ENCODE assay signal across 20 cellular contexts in the genomic region with DNA sequence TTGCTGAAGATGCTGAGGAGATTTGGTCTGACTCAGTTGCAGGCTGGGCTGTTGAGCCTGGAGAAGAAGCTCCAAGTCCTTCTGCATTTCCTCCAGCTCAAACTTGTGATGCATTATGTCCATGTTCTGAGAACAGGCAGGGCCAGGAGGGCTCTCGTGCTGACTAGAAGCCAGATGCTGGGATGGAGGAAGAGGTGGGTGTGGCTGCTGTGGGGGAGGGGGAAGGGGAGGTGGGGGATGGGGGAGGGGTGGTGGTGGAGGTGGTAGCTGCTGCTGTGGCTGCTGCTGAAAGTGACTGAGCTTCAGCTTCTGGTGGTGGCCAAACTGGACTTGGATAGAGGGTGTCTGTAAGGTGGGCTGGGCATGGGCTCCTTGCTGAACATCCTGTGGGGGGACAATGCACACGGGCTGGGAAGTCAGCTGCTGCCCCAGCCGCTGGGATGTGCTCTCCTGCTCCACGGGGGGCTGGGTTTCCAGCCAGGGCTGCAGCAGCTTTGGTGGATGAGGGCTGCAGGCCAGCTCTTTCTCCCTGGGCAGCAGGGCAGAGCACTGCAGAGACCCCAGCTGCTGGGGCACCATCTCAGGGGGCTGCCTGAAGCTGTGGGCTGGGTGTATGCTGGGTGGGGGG.
"Had no signal": no experiment of that assay in that cellular context is flagged by ENCODE, and none has a peak within 500 bp of the region (broad histone marks: within the 10 kb centered on the region; RNA-seq: fewer than 3 reads in every experiment).

No MANE protein-coding gene starts in this region.

- H3K4me3 Mint-ChIP-seq: activated CD8-positive, alpha-beta T cell treated with anti-CD3 and anti-CD28 coated beads, Interleukin-2, amount 10 ng/mL, durations not matched to agents 7 days and 5 days; activated naive CD4-positive, alpha-beta T cell treated with anti-CD3 and anti-CD28 coated beads, Interleukin-2, amount 50 U/mL, for 24 hours; mesothelial cell of epicardium; naive thymus-derived CD8-positive, alpha-beta T cell; T-cell; T-helper 2 cell treated with Interferon-gamma antibody and Interleukin-4, amounts not matched to agents 5 μg/mL and 100 μg/mL, for 36 hours had no signal

- DNase-seq: activated CD4-positive, alpha-beta T cell treated with anti-CD3 and anti-CD28 coated beads, Interleukin-2, amount 50 U/mL, for 1 hour; activated CD4-positive, CD25-positive, alpha-beta regulatory T cell treated with anti-CD3 and anti-CD28 coated beads, Interleukin-2, amount 50 U/mL, for 72 hours; activated CD8-positive, alpha-beta T cell treated with anti-CD3 and anti-CD28 coated beads, Interleukin-2, amount 10 ng/mL, durations not matched to agents 7 days and 5 days; activated gamma-delta T cell treated with Interleukin-2 at 50 U/mL for 16 hours; anterior cingulate cortex; body of pancreas; dermis blood vessel endothelial cell; effector memory CD4-positive, alpha-beta T cell; esophagus squamous epithelium; gastrocnemius medialis; left ventricle myocardium inferior; naive thymus-derived CD8-positive, alpha-beta T cell; stimulated activated CD4-positive, alpha-beta T cell treated with anti-CD3 and anti-CD28 coated beads, Interleukin-4, amount 100 ng/mL, for 4 hours; stimulated activated naive CD8-positive, alpha-beta T cell treated with anti-CD3 and anti-CD28 coated beads, Interleukin-15, Interleukin-2, amounts not matched to agents 100 U/mL and 50 U/mL, for 24 hours; T-cell had no signal

- H3K27ac ChIP-seq: body of pancreas, cardiac muscle cell, esophagus squamous epithelium, gastrocnemius medialis, left ventricle myocardium inferior, VCaP had no signal

- H3K27me3 Mint-ChIP-seq: activated naive CD4-positive, alpha-beta T cell treated with anti-CD3 and anti-CD28 coated beads, Interleukin-2, amount 50 U/mL, for 24 hours; naive thymus-derived CD8-positive, alpha-beta T cell; T-cell had no signal

- H3K27me3 ChIP-seq: body of pancreas, cardiac muscle cell, esophagus squamous epithelium, gastrocnemius medialis had no signal

- H3K9me3 ChIP-seq: body of pancreas, esophagus squamous epithelium, gastrocnemius medialis had no signal

- H3K4me1 Mint-ChIP-seq: activated naive CD4-positive, alpha-beta T cell treated with anti-CD3 and anti-CD28 coated beads, Interleukin-2, amount 50 U/mL, for 24 hours; T-cell had no signal

- H3K4me3 ChIP-seq: body of pancreas, cardiac muscle cell, esophagus squamous epithelium, gastrocnemius medialis, left ventricle myocardium inferior had no signal

- H3K27ac Mint-ChIP-seq: activated CD8-positive, alpha-beta T cell treated with anti-CD3 and anti-CD28 coated beads, Interleukin-2, amount 10 ng/mL, durations not matched to agents 7 days and 5 days; activated naive CD4-positive, alpha-beta T cell treated with anti-CD3 and anti-CD28 coated beads, Interleukin-2, amount 50 U/mL, for 24 hours; mesothelial cell of epicardium; T-cell; T-helper 2 cell treated with Interferon-gamma antibody and Interleukin-4, amounts not matched to agents 5 μg/mL and 100 μg/mL, for 36 hours had no signal

- H3K9me3 Mint-ChIP-seq: T-helper 2 cell treated with Interferon-gamma antibody and Interleukin-4, amounts not matched to agents 5 μg/mL and 100 μg/mL, for 36 hours had no signal

- H3K4me1 ChIP-seq: body of pancreas, esophagus squamous epithelium, gastrocnemius medialis, left ventricle myocardium inferior had no signal
